ENCODE assay signal across 8 cellular contexts in genomic region chr14:76953196-76953945, GRCh38.
DNase-seq lines count a peak whose midpoint lies in the region; ATAC-seq and TF ChIP-seq lines count a peak whose summit lies in the region.

No MANE protein-coding gene starts in this region.

- peak overlapping the region; percentile 96 for H3K27ac ChIP-seq in parathyroid adenoma

- ATAC-seq in HG02852 (IDR thresholded peaks at IDR 0.05; ENCODE audit: unreplicated experiment) (no peak), HG03442 (IDR thresholded peaks at IDR 0.05; ENCODE audit: unreplicated experiment) (no peak), GM19324 (IDR thresholded peaks at IDR 0.05; ENCODE audit: low FRiP score, unreplicated experiment) (no peak)

- TF ChIP-seq CTCF in GM10266 (IDR thresholded peaks at IDR 0.05; ENCODE audit: control insufficient read depth, insufficient read depth, low read depth, missing control alignments): no peak
- no peak for TF ChIP-seq CTCF in fibroblast of villous mesenchyme (IDR thresholded peaks at IDR 0.05; ENCODE audit: insufficient read depth, low read depth, low read length)
- no peak for TF ChIP-seq CTCF in parathyroid adenoma (IDR thresholded peaks at IDR 0.05)

- no peaks in the 10 kb centered on the region for H3K9me3 ChIP-seq in parathyroid adenoma (ENCODE audit: control insufficient read depth, low read length)

- H3K4me1 ChIP-seq in parathyroid adenoma: peaks cover 61% of the 10 kb centered on the region

- H3K36me3 ChIP-seq in parathyroid adenoma (ENCODE audit: control insufficient read depth, insufficient read depth, low read length): no peaks in the 10 kb centered on the region

- H3K4me2 ChIP-seq in parathyroid adenoma (ENCODE audit: low read length): peak overlapping the region; percentile 55

- H3K4me3 ChIP-seq in fibroblast of villous mesenchyme (ENCODE audit: low read depth, low read length) (peak overlapping the region; percentile 47), parathyroid adenoma (ENCODE audit: low read depth, low read length) (no peak overlapping the region)

- no peaks in the 10 kb centered on the region for H3K27me3 ChIP-seq in parathyroid adenoma (ENCODE audit: control insufficient read depth, insufficient read depth, low read length)

- peak overlapping the region; percentile 87 for H2AFZ ChIP-seq in parathyroid adenoma

- H3K9ac ChIP-seq in parathyroid adenoma: peak overlapping the region; percentile 0

- DNase-seq in GM10266 (ENCODE audit: extremely low spot score) (peak; percentile 57), NCI-H774 (lab: John Stamatoyannopoulos, UW) (peak; percentile 23), fibroblast of villous mesenchyme (ENCODE audit: low read depth) (peak; percentile 91)
- peak; percentile 33 for DNase-seq in activated effector memory CD4-positive, alpha-beta T cell treated with Interleukin-2 at 50 U/mL for 16 hours

- H3K79me2 ChIP-seq in parathyroid adenoma: no peaks in the 10 kb centered on the region

Comparison
In these comparisons a context has a peak if more than half of its experiments do, and no peak if none do; other contexts are left out.
1. DNase-seq: peak in every context shown above with its lines; median percentile 91 in fibroblast of villous mesenchyme; 57 in GM10266; 33 in activated effector memory CD4-positive, alpha-beta T cell treated with Interleukin-2 at 50 U/mL for 16 hours; 23 in NCI-H774.